Comparison of ENCODE assay signal across 19 cellular contexts in genomic region chr11:116976941-116977570, GRCh38.
DNase-seq lines count a peak whose midpoint lies in the region; ATAC-seq and TF ChIP-seq lines count a peak whose summit lies in the region.
"Had no signal": no experiment of that assay in that cellular context is flagged by ENCODE, and none has a peak within 500 bp of the region (broad histone marks: within the 10 kb centered on the region; RNA-seq: fewer than 3 reads in every experiment).

No MANE protein-coding gene starts in this region.

- peaks cover 46% of the 10 kb centered on the region for H3K4me1 Mint-ChIP-seq in stimulated activated effector memory CD8-positive, alpha-beta T cell treated with anti-CD3 and anti-CD28 coated beads, Interleukin-12 subunit alpha, Interleukin-12 subunit beta, amount 100 ng/mL, for 72 hours

- H3K36me3 ChIP-seq in HEK293 (ENCODE audit: control insufficient read depth in 2 of 2, insufficient read depth in 1 of 2, low read length in 2 of 2), result no peaks in the 10 kb centered on the region
- H3K36me3 ChIP-seq: BLaER1, tibial artery had no signal

- H3K27me3 ChIP-seq in layer of hippocampus (ENCODE audit: control insufficient read depth, insufficient read depth, low read length), result no peaks in the 10 kb centered on the region
- H3K27me3 ChIP-seq: BLaER1, tibial artery had no signal

- no peak for TF ChIP-seq CTCF in HEK293 (tag by site-specific recombination; IDR thresholded peaks at IDR 0.05)
- no peak for TF ChIP-seq CTCF in choroid plexus epithelial cell (conservative IDR thresholded peaks at IDR 0.05; ENCODE audit: low read depth, low read length)

- CTCF ChIA-PET in HEK293 (lab: Yijun Ruan, JAX), result interaction anchor here (0.7 kb wide), 1 partner anchor 250 kb away, joined by 3 read pairs; no protein-coding TSS in a partner anchor

- DNase-seq in choroid plexus epithelial cell (ENCODE audit: low read depth), result peak; percentile 25
- DNase-seq in stimulated activated effector memory CD8-positive, alpha-beta T cell treated with anti-CD3 and anti-CD28 coated beads, Interleukin-12 subunit alpha, Interleukin-12 subunit beta, amount 100 ng/mL, for 72 hours (ENCODE audit: low spot score in 2 of 2), result no peak
- no peak for DNase-seq in 8988T
- DNase-seq: activated CD4-positive, CD25-positive, alpha-beta regulatory T cell treated with anti-CD3 and anti-CD28 coated beads, Interleukin-2, amount 50 U/mL, for 72 hours; activated effector memory CD4-positive, alpha-beta T cell treated with anti-CD3 and anti-CD28 coated beads, Interleukin-2, amount 50 U/mL, for 16 hours; amniotic stem cell; KBM-7; left cardiac atrium; NCI-H2081; NCI-H526 treated with DMSO at 0.1 percent for 48 hours; stimulated activated CD4-positive, alpha-beta T cell treated with anti-CD3 and anti-CD28 coated beads, Interleukin-2, amount 100 ng/mL, for 48 hours; T-helper 9 cell; tibial artery had no signal

- no peak for ATAC-seq in stimulated activated effector memory CD8-positive, alpha-beta T cell treated with anti-CD3 and anti-CD28 coated beads, Interleukin-12 subunit alpha, Interleukin-12 subunit beta, amount 100 ng/mL, for 72 hours
- ATAC-seq in HG02623 (IDR thresholded peaks at IDR 0.05; ENCODE audit: unreplicated experiment), result no peak
- ATAC-seq in GM21717 (IDR thresholded peaks at IDR 0.05; ENCODE audit: unreplicated experiment), result no peak
- ATAC-seq: left cardiac atrium had no signal

- H3K36me3 Mint-ChIP-seq in stimulated activated effector memory CD8-positive, alpha-beta T cell treated with anti-CD3 and anti-CD28 coated beads, Interleukin-12 subunit alpha, Interleukin-12 subunit beta, amount 100 ng/mL, for 72 hours, result peaks cover 19% of the 10 kb centered on the region

- no peaks in the 10 kb centered on the region for H3K9me3 ChIP-seq in HEK293 (ENCODE audit: control insufficient read depth, insufficient read depth, low read depth, low read length)
- H3K9me3 ChIP-seq: tibial artery had no signal

- no peak overlapping the region for H3K4me3 Mint-ChIP-seq in stimulated activated effector memory CD8-positive, alpha-beta T cell treated with anti-CD3 and anti-CD28 coated beads, Interleukin-12 subunit alpha, Interleukin-12 subunit beta, amount 100 ng/mL, for 72 hours

- POLR2A ChIA-PET in HEK293 (lab: Yijun Ruan, JAX), result no interaction called here

- no peak overlapping the region for H3K27ac ChIP-seq in HEK293 (ENCODE audit: extremely low read depth, low read depth, low read length)
- peak overlapping the region; percentile 63 for H3K27ac ChIP-seq in layer of hippocampus (ENCODE audit: low read depth, low read length)
- H3K27ac ChIP-seq: BLaER1, coronary artery, tibial artery had no signal

- no peaks in the 10 kb centered on the region for H3K9me3 Mint-ChIP-seq in stimulated activated effector memory CD8-positive, alpha-beta T cell treated with anti-CD3 and anti-CD28 coated beads, Interleukin-12 subunit alpha, Interleukin-12 subunit beta, amount 100 ng/mL, for 72 hours

- H3K27ac Mint-ChIP-seq in stimulated activated effector memory CD8-positive, alpha-beta T cell treated with anti-CD3 and anti-CD28 coated beads, Interleukin-12 subunit alpha, Interleukin-12 subunit beta, amount 100 ng/mL, for 72 hours, result peak overlapping the region; percentile 50

- no peak overlapping the region for H3K4me3 ChIP-seq in HEK293 (ENCODE audit: low read depth, low read length)
- no peak overlapping the region for H3K4me3 ChIP-seq in choroid plexus epithelial cell (ENCODE audit: low read depth, low read length)
- H3K4me3 ChIP-seq: BLaER1, coronary artery, tibial artery had no signal

- H3K4me1 ChIP-seq in HEK293 (ENCODE audit: control insufficient read depth, insufficient read depth, low read length), result no peaks in the 10 kb centered on the region

TF ChIP-seq in HEK293, 187 proteins besides CTCF, POLR2A, EP300 and RAD21:
- TF ChIP-seq ZNF521 (tag by site-specific recombination; IDR thresholded peaks at IDR 0.05) (no peak), ZNF449 (tag by site-specific recombination; IDR thresholded peaks at IDR 0.05) (peak; percentile 95), PATZ1 (tag by site-specific recombination; IDR thresholded peaks at IDR 0.05) (no peak), SETDB1 (IDR thresholded peaks at IDR 0.05; ENCODE audit: insufficient read length, low read length) (no peak)
